Comparison of ENCODE assay signal across 9 cellular contexts in genomic region chr7:45088821-45089313, GRCh38. TPM values are rescaled to one million over a fixed set of nuclear protein-coding genes. Genes with fewer than 3 reads are reported as not detected.
A peak's percentile ranks its signal among the peaks of the same experiment; 100 is the strongest.
DNase-seq lines count a peak whose midpoint lies in the region; ATAC-seq and TF ChIP-seq lines count a peak whose summit lies in the region.
"Had no signal": no experiment of that assay in that cellular context is flagged by ENCODE, and none has a peak within 500 bp of the region (broad histone marks: within the 10 kb centered on the region; RNA-seq: fewer than 3 reads in every experiment).

A gene with protein sequence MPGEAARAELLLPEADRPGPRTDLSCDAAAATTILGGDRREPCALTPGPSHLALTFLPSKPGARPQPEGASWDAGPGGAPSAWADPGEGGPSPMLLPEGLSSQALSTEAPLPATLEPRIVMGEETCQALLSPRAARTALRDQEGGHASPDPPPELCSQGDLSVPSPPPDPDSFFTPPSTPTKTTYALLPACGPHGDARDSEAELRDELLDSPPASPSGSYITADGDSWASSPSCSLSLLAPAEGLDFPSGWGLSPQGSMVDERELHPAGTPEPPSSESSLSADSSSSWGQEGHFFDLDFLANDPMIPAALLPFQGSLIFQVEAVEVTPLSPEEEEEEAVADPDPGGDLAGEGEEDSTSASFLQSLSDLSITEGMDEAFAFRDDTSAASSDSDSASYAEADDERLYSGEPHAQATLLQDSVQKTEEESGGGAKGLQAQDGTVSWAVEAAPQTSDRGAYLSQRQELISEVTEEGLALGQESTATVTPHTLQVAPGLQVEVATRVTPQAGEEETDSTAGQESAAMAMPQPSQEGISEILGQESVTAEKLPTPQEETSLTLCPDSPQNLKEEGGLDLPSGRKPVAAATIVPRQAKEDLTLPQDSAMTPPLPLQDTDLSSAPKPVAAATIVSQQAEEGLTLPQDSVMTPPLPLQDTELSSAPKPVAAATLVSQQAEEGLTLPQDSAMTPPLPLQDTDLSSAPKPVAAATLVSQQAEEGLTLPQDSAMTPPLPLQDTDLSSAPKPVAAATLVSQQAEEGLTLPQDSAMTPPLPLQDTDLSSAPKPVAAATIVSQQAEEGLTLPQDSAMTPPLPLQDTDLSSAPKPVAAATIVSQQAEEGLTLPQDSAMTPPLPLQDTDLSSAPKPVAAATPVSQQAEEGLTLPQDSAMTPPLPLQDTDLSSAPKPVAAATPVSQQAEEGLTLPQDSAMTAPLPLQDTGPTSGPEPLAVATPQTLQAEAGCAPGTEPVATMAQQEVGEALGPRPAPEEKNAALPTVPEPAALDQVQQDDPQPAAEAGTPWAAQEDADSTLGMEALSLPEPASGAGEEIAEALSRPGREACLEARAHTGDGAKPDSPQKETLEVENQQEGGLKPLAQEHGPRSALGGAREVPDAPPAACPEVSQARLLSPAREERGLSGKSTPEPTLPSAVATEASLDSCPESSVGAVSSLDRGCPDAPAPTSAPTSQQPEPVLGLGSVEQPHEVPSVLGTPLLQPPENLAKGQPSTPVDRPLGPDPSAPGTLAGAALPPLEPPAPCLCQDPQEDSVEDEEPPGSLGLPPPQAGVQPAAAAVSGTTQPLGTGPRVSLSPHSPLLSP (N-terminal part only) (minus strand): TSS chr7:45088969. CDS start chr7:45088894, 75 bp downstream.

- H3K36me3 Mint-ChIP-seq in CD14-positive monocyte, result peaks cover 3 to 5% of the 10 kb centered on the region in 2 donors
- peaks cover 1% of the 10 kb centered on the region for H3K36me3 Mint-ChIP-seq in IgD-negative memory B cell

- TF ChIP-seq CTCF in CD14-positive monocyte (IDR thresholded peaks at IDR 0.05) (no peak), ascending aorta (IDR thresholded peaks at IDR 0.05) (no peak), prostate gland (IDR thresholded peaks at IDR 0.05) (no peak)

- no peaks in the 10 kb centered on the region for H3K9me3 ChIP-seq in ascending aorta
- H3K9me3 ChIP-seq in prostate gland, result no peaks in the 10 kb centered on the region
- H3K9me3 ChIP-seq: neutrophil had no signal

- H3K4me1 ChIP-seq in ascending aorta (peaks cover 3 to 11% of the 10 kb centered on the region in 2 donors), prostate gland (replicated peaks) (no peaks in the 10 kb centered on the region)

- DNase-seq in CD14-positive monocyte (ENCODE audit: low spot score), result no peak
- DNase-seq in ascending aorta (ENCODE audit: low spot score in 2 of 2), result peak in 1 of 2 donors; percentile 78
- DNase-seq in hippocampal formation (lab: John Stamatoyannopoulos, UW), result peak; percentile 96
- peak; percentile 26 for DNase-seq in prostate gland (ENCODE audit: low spot score)
- no peak for DNase-seq in Kasumi-1 (lab: John Stamatoyannopoulos, UW)

- H3K9me3 Mint-ChIP-seq in CD14-positive monocyte, result peaks cover 2 to 14% (median 4%) of the 10 kb centered on the region in 7 donors
- H3K9me3 Mint-ChIP-seq in IgD-negative memory B cell, result peaks cover 0 to 9% (median 0%) of the 10 kb centered on the region in 3 donors

- H3K4me3 ChIP-seq in ascending aorta, result peak within 1 kb of the TSS; percentile 80 to 91
- H3K4me3 ChIP-seq in prostate gland, result peak within 1 kb of the TSS; percentile 48 to 51

- WGBS in prostate gland, result under 1% methylated on average over 29 of the region's 50 CpGs

- peak within 1 kb of the TSS; percentile 62 to 85 for H3K4me3 Mint-ChIP-seq in CD14-positive monocyte
- H3K4me3 Mint-ChIP-seq in IgD-negative memory B cell, result peak within 1 kb of the TSS; percentile 70 to 87 (median 76)

- H3K4me1 Mint-ChIP-seq in CD14-positive monocyte (peaks cover 9% of the 10 kb centered on the region), IgD-negative memory B cell (peaks cover 3 to 9% (median 4%) of the 10 kb centered on the region in 3 donors)

- H3K27me3 Mint-ChIP-seq in CD14-positive monocyte (ENCODE audit: low read depth in 3 of 3) (peaks cover 27 to 60% (median 43%) of the 10 kb centered on the region in 3 donors), IgD-negative memory B cell (peaks cover 23% of the 10 kb centered on the region)

- H3K36me3 ChIP-seq in ascending aorta (peaks cover 7 to 10% of the 10 kb centered on the region in 2 donors), prostate gland (no peaks in the 10 kb centered on the region)
- H3K36me3 ChIP-seq: neutrophil had no signal

- peak within 1 kb of the TSS in 1 of 7 donors; percentile 50 for H3K27ac Mint-ChIP-seq in CD14-positive monocyte
- no peak within 1 kb of the TSS for H3K27ac Mint-ChIP-seq in IgD-negative memory B cell

- no peaks in the 10 kb centered on the region for H3K27me3 ChIP-seq in ascending aorta
- no peaks in the 10 kb centered on the region for H3K27me3 ChIP-seq in prostate gland (replicated peaks; ENCODE audit: insufficient read depth)

- ATAC-seq in HG03025 (IDR thresholded peaks at IDR 0.05; ENCODE audit: low FRiP score, unreplicated experiment) (no peak), HG03039 (IDR thresholded peaks at IDR 0.05; ENCODE audit: unreplicated experiment) (no peak)

- intact Hi-C loops in CD14-positive monocyte (cut with micrococcal nuclease) (no loop called here), ascending aorta (cut with DNase I) (loop anchor here (1.0 to 10.0 kb wide), 7 partner anchors 22 to 1214 kb away; partner anchors contain the start of genes CCM2, H2AZ2, PPIA and PURB), prostate gland (cut with DNase I) (no loop called here)

- peak; percentile 39 for TF ChIP-seq POLR2A in prostate gland (IDR thresholded peaks at IDR 0.05)

- H3K27ac ChIP-seq in ascending aorta (peak within 1 kb of the TSS; percentile 89 to 92), prostate gland (peak within 1 kb of the TSS; percentile 59 to 69)
- H3K27ac ChIP-seq: neutrophil had no signal

RNA-seq across cellular contexts. Expression of the gene that starts here (rescaled TPM):
- not detected for polyA plus RNA-seq in CD14-positive monocyte
- not detected for polyA plus RNA-seq in IgD-negative memory B cell
- total RNA-seq in ascending aorta, result 7.1 TPM
- total RNA-seq in prostate gland, result 10 to 100 TPM in 1 of 2 donors, 1 to 10 TPM in 1; 3.5 to 10.3 TPM

Comparison
In these comparisons a context has a peak if more than half of its experiments do, and no peak if none do; other contexts are left out.
1. DNase-seq: peak in hippocampal formation (2 of 2) and prostate gland (single experiment); none in CD14-positive monocyte (single experiment) and Kasumi-1 (0 of 2).